15 cellular contexts compared by ENCODE assay signal in genomic region chr6:143241110-143241509, GRCh38.
"Had no signal": no experiment of that assay in that cellular context is flagged by ENCODE, and none has a peak within 500 bp of the region (broad histone marks: within the 10 kb centered on the region; RNA-seq: fewer than 3 reads in every experiment).

No MANE protein-coding gene starts in this region.

- H2AFZ ChIP-seq: neural progenitor cell had no signal

- H3K4me3 ChIP-seq: cardiac muscle cell, colonic mucosa, esophagus squamous epithelium, gastroesophageal sphincter, neural progenitor cell, pancreas, thoracic aorta had no signal

- H3K4me3 Mint-ChIP-seq: activated CD4-positive, alpha-beta T cell treated with anti-CD3 and anti-CD28 coated beads, Interleukin-2, amount 10 ng/mL, durations not matched to agents 24 days and 14 days; activated naive CD8-positive, alpha-beta T cell treated with anti-CD3 and anti-CD28 coated beads for 36 hours; naive B cell; neural progenitor cell; stimulated activated naive CD8-positive, alpha-beta T cell treated with anti-CD3 and anti-CD28 coated beads, Interleukin-15, Interleukin-2, amounts not matched to agents 100 ng/mL and 50 ng/mL, for 24 hours; T-helper 2 cell treated with Interferon-gamma antibody and Interleukin-4, amounts not matched to agents 5 μg/mL and 100 μg/mL, for 36 hours had no signal

- H3K27me3 ChIP-seq: cardiac muscle cell, colonic mucosa, esophagus squamous epithelium, gastroesophageal sphincter, neural progenitor cell, pancreas had no signal

- H3K27me3 Mint-ChIP-seq: activated CD4-positive, alpha-beta T cell treated with anti-CD3 and anti-CD28 coated beads, Interleukin-2, amount 10 ng/mL, durations not matched to agents 24 days and 14 days; activated naive CD8-positive, alpha-beta T cell treated with anti-CD3 and anti-CD28 coated beads for 36 hours; naive B cell; stimulated activated naive CD8-positive, alpha-beta T cell treated with anti-CD3 and anti-CD28 coated beads, Interleukin-15, Interleukin-2, amounts not matched to agents 100 ng/mL and 50 ng/mL, for 24 hours had no signal

- H3K9ac ChIP-seq: neural progenitor cell had no signal

- H3K4me2 ChIP-seq: neural progenitor cell had no signal

- H3K36me3 Mint-ChIP-seq: naive B cell, neural progenitor cell had no signal

- DNase-seq: activated CD4-positive, alpha-beta T cell treated with anti-CD3 and anti-CD28 coated beads, Interleukin-2, amount 10 ng/mL, durations not matched to agents 24 days and 14 days; activated CD4-positive, CD25-positive, alpha-beta regulatory T cell; activated naive CD8-positive, alpha-beta T cell treated with anti-CD3 and anti-CD28 coated beads for 36 hours; amygdala; colonic mucosa; esophagus squamous epithelium; mammary epithelial cell; naive B cell; pancreas had no signal

- H3K9me3 Mint-ChIP-seq: activated CD4-positive, alpha-beta T cell treated with anti-CD3 and anti-CD28 coated beads, Interleukin-2, amount 10 ng/mL, durations not matched to agents 24 days and 14 days; T-helper 2 cell treated with Interferon-gamma antibody and Interleukin-4, amounts not matched to agents 5 μg/mL and 100 μg/mL, for 36 hours had no signal

- ATAC-seq: gastroesophageal sphincter had no signal

- H3K4me1 ChIP-seq: colonic mucosa, esophagus squamous epithelium, gastroesophageal sphincter, neural progenitor cell had no signal

- H3K9me3 ChIP-seq: colonic mucosa, esophagus squamous epithelium, gastroesophageal sphincter, pancreas, thoracic aorta had no signal

- H3K27ac Mint-ChIP-seq: activated CD4-positive, alpha-beta T cell treated with anti-CD3 and anti-CD28 coated beads, Interleukin-2, amount 10 ng/mL, durations not matched to agents 24 days and 14 days; activated naive CD8-positive, alpha-beta T cell treated with anti-CD3 and anti-CD28 coated beads for 36 hours; neural progenitor cell; stimulated activated naive CD8-positive, alpha-beta T cell treated with anti-CD3 and anti-CD28 coated beads, Interleukin-15, Interleukin-2, amounts not matched to agents 100 ng/mL and 50 ng/mL, for 24 hours; T-helper 2 cell treated with Interferon-gamma antibody and Interleukin-4, amounts not matched to agents 5 μg/mL and 100 μg/mL, for 36 hours had no signal

- H3K27ac ChIP-seq: cardiac muscle cell, colonic mucosa, esophagus squamous epithelium, gastroesophageal sphincter, neural progenitor cell, pancreas, thoracic aorta had no signal

- H3K36me3 ChIP-seq: cardiac muscle cell, colonic mucosa, esophagus squamous epithelium, gastroesophageal sphincter, neural progenitor cell, pancreas, thoracic aorta had no signal

- H3K4me1 Mint-ChIP-seq: activated CD4-positive, alpha-beta T cell treated with anti-CD3 and anti-CD28 coated beads, Interleukin-2, amount 10 ng/mL, durations not matched to agents 24 days and 14 days; activated naive CD8-positive, alpha-beta T cell treated with anti-CD3 and anti-CD28 coated beads for 36 hours; naive B cell; neural progenitor cell had no signal
